ENCODE assay signal across 9 cellular contexts in the genomic region with DNA sequence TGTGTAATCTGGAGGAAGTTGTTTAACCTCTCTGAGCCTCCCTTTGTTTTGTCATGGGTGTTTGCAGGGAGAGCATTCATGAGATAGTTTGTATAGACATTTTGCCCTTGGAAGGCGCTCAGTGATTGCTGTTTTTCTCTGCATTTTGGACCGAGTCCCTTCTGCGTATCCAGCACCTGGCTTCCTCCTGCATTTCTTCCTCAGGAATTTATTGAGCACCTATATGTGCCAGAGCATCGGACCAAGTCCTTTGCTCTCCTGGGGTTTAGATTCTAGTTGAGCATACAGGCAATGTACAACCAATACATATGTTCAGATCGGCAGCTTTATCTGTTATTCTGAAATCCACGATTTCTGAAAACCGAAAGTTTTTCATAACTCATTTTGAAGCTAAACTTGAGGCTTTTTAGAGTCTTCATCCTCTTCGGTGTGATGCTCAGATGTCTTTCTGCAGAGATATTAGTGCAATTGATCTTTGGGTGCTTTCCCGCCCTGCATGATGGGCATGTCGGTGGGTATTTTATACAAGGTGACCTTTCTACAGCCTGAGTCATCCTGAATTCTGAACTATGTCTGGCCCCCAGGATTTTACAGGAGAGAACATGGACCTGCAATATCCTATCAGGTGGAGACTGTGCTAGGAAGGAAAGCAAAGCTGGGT. TPM values are rescaled to one million over a fixed set of nuclear protein-coding genes. Genes with fewer than 3 reads are reported as not detected.
DNase-seq lines count a peak whose midpoint lies in the region; ATAC-seq, FAIRE-seq and TF ChIP-seq lines count a peak whose summit lies in the region.
"Had no signal": no experiment of that assay in that cellular context is flagged by ENCODE, and none has a peak within 500 bp of the region (broad histone marks: within the 10 kb centered on the region; RNA-seq: fewer than 3 reads in every experiment).

No MANE protein-coding gene starts in this region.

- peak overlapping the region in 3 of 4 donors; percentile 22 to 98 (median 83) for H3K4me3 ChIP-seq in esophagus squamous epithelium

- no peaks in the 10 kb centered on the region for H3K9me3 ChIP-seq in esophagus squamous epithelium

- no peaks in the 10 kb centered on the region for H3K27me3 ChIP-seq in esophagus squamous epithelium

- TF ChIP-seq POLR2A in GM12892 (IDR thresholded peaks at IDR 0.05; ENCODE audit: low read depth, low read length), result no peak
- no peak for TF ChIP-seq POLR2A in esophagus squamous epithelium (IDR thresholded peaks at IDR 0.05)

- H3K4me1 ChIP-seq in esophagus squamous epithelium, result peaks cover 71 to 92% (median 76%) of the 10 kb centered on the region in 3 donors

- intact Hi-C loops in esophagus squamous epithelium (cut with DNase I), result no loop called here

- H3K36me3 ChIP-seq in esophagus squamous epithelium, result peaks cover 0 to 7% (median 0%) of the 10 kb centered on the region in 3 donors

- H3K27ac ChIP-seq in esophagus squamous epithelium, result peak overlapping the region; percentile 97 to 100 (median 99)

- 26 to 41% methylated on average over 10 of the region's 10 CpGs for WGBS in esophagus squamous epithelium, 2 donors

- no peak for DNase-seq in GM12892 (ENCODE audit: insufficient read length)
- DNase-seq in activated CD4-positive, alpha-beta T cell treated with anti-CD3 and anti-CD28 coated beads, Interleukin-2, amount 50 U/mL, for 48 hours, result peak; percentile 60 to 64
- no peak for DNase-seq in esophagus squamous epithelium (lab: John Stamatoyannopoulos, UW)
- DNase-seq in stimulated activated CD4-positive, alpha-beta T cell treated with anti-CD3 and anti-CD28 coated beads, Interleukin-2, amount 100 ng/mL, for 4 hours (ENCODE audit: low read depth), result peak; percentile 39
- no peak for DNase-seq in NCI-H2196 treated with DMSO at 0.1 percent for 48 hours (lab: John Stamatoyannopoulos, UW; ENCODE audit: unreplicated experiment)
- DNase-seq in occipital lobe (lab: John Stamatoyannopoulos, UW), result no peak
- DNase-seq: T1000 had no signal

- ATAC-seq in GM21367 (IDR thresholded peaks at IDR 0.05; ENCODE audit: unreplicated experiment) (no peak), GM19467 (IDR thresholded peaks at IDR 0.05; ENCODE audit: unreplicated experiment) (no peak)

- no peak for TF ChIP-seq CTCF in esophagus squamous epithelium (IDR thresholded peaks at IDR 0.05)

- FAIRE-seq in GM12892 (lab: Jason Lieb, UNC), result peak; percentile 9

RNA-seq across cellular contexts. Expression of gene IL4R, which starts 4.1 kb away (rescaled TPM):
- polyA plus RNA-seq in GM12892 (2012; ENCODE audit: missing spikeins), result 18.8 TPM
- total RNA-seq in esophagus squamous epithelium (10 to 100 TPM; 84.9 to 97.9 (median 89.8) TPM), occipital lobe (1.1 TPM)

RNA-seq across cellular contexts. Expression of gene NSMCE1, which starts 49.3 kb away (rescaled TPM):
- 51.9 TPM for polyA plus RNA-seq in GM12892 (2012; ENCODE audit: missing spikeins)
- 10 to 100 TPM; 22.4 to 92.4 (median 29.5) TPM for total RNA-seq in esophagus squamous epithelium
- 26.4 TPM for total RNA-seq in occipital lobe

Comparison
In these comparisons a context has a peak if more than half of its experiments do, and no peak if none do; other contexts are left out.
1. DNase-seq: peak in activated CD4-positive, alpha-beta T cell treated with anti-CD3 and anti-CD28 coated beads, Interleukin-2, amount 50 U/mL, for 48 hours (2 of 2) and stimulated activated CD4-positive, alpha-beta T cell treated with anti-CD3 and anti-CD28 coated beads, Interleukin-2, amount 100 ng/mL, for 4 hours (single experiment); none in GM12892 (single experiment), esophagus squamous epithelium (single experiment), NCI-H2196 treated with DMSO at 0.1 percent for 48 hours (single experiment) and occipital lobe (single experiment).
2. RNA of gene IL4R, which starts 4.1 kb away (total RNA-seq): 84.9 to 97.9 TPM in esophagus squamous epithelium; 1.1 TPM in occipital lobe (single experiment); every median in the first group is over 10 times any median in the second.